1 cellular context compared by ENCODE assay signal in the genomic region with DNA sequence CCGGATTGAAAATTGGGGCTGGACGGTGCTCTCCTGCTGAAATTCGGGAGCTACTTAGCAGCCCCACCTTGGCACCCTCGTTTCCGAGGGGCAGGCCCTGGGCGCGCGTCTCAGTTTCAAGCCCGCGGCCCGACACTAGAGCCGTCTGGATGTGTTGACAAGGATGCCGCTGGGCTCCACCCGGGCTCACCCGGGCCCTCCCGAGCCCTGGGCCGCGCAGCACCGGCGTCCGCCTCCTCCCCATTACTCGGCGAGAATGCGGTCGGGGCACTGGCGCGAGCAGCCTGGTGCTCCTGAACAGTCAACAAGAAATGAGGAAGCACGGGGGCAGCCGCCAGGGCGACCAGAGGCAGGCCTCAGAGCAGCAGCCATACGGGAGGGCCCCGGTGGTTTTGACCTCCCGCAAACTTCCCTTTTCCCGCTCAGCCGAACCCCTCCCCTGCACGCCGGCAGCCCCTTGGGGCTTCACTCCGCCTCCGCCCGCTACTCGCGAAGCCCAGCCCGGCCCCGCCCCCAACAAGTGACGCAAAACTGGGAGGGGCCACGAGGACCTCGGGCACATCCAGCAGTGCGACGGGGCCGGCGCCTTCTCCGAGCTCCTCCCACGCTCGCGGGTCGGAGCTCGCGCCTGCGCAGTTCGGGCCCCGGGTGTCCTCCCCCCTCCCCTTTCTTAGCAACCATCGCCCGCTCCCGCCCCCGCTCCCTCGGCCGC.
TF ChIP-seq lines count a peak whose summit lies in the region.

No MANE protein-coding gene starts in this region.

TF ChIP-seq in A549, 52 proteins besides CTCF, POLR2A, EP300 and RAD21 (continued from another document):
- TF ChIP-seq, protein P1, sequence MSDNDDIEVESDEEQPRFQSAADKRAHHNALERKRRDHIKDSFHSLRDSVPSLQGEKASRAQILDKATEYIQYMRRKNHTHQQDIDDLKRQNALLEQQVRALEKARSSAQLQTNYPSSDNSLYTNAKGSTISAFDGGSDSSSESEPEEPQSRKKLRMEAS (IDR thresholded peaks at IDR 0.05), result peak; percentile 90
- TF ChIP-seq, protein P2, sequence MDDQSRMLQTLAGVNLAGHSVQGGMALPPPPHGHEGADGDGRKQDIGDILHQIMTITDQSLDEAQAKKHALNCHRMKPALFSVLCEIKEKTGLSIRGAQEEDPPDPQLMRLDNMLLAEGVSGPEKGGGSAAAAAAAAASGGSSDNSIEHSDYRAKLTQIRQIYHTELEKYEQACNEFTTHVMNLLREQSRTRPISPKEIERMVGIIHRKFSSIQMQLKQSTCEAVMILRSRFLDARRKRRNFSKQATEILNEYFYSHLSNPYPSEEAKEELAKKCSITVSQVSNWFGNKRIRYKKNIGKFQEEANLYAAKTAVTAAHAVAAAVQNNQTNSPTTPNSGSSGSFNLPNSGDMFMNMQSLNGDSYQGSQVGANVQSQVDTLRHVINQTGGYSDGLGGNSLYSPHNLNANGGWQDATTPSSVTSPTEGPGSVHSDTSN (IDR thresholded peaks at IDR 0.05), result 0 out of 2 replicates have a peak, but pooled peaks have one; percentile 35
- no peak for TF ChIP-seq EHMT2 (IDR thresholded peaks at IDR 0.05; ENCODE audit: low read depth)
- TF ChIP-seq MYC (IDR thresholded peaks at IDR 0.05; ENCODE audit: borderline replicate concordance, low read length), result peak; percentile 56
- TF ChIP-seq MAZ (IDR thresholded peaks at IDR 0.05; ENCODE audit: borderline replicate concordance, low read depth, low read length), result 0 out of 2 replicates have a peak, but pooled peaks have one; percentile 47
- TF ChIP-seq, protein P3, sequence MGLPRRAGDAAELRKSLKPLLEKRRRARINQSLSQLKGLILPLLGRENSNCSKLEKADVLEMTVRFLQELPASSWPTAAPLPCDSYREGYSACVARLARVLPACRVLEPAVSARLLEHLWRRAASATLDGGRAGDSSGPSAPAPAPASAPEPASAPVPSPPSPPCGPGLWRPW (IDR thresholded peaks at IDR 0.05), result no peak
- TF ChIP-seq HOXB13 (CRISPR knock-in tag; IDR thresholded peaks at IDR 0.05; ENCODE audit: low read depth), result peak; percentile 73; the same call in 1 of the 2 replicates
- TF ChIP-seq SMC3 (IDR thresholded peaks at IDR 0.05), result no peak
- peak; percentile 17; the same call in 1 of the 2 replicates for TF ChIP-seq GATA3 (IDR thresholded peaks at IDR 0.05; ENCODE audit: borderline replicate concordance)
